In the genomic region with DNA sequence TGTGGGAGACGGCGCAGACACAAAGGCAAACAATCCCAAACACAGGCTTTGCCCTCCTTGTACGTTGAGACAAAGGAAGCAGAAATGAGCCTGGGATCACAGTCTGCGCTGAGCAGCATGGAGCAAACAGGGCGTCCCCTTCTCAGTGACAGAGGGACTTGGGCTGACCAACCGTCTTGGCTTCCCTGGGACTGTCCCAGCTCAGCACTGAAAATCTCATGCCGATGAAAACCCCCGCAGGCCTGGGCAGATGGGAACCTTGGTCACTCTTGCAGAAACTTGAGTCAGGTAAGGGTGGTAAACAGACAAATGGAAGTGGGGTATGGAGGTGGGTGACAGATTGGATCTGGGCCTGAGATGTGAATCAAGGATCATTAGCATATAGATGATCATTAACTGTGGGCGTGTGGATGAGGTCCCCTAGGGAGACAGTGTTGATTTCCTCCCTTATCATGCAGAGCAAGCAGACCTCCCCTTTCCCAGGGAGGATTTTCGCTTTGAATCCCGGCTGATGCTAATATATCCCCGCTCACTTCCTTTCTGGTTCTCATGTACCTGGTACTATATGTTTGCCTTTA, we compare ENCODE assay signal across 23 cellular contexts. TPM values are rescaled to one million over a fixed set of nuclear protein-coding genes. Genes with fewer than 3 reads are reported as not detected.
A peak's percentile ranks its signal among the peaks of the same experiment; 100 is the strongest.
DNase-seq lines count a peak whose midpoint lies in the region; ATAC-seq and TF ChIP-seq lines count a peak whose summit lies in the region.
"Had no signal": no experiment of that assay in that cellular context is flagged by ENCODE, and none has a peak within 500 bp of the region (broad histone marks: within the 10 kb centered on the region; RNA-seq: fewer than 3 reads in every experiment).

No MANE protein-coding gene starts in this region.

- ATAC-seq in body of pancreas, result peak; percentile 15
- ATAC-seq in HG03378 (IDR thresholded peaks at IDR 0.05; ENCODE audit: unreplicated experiment), result no peak
- no peak for ATAC-seq in GM18502 (IDR thresholded peaks at IDR 0.05; ENCODE audit: poor library complexity, unreplicated experiment)
- ATAC-seq: activated CD8-positive, alpha-beta memory T cell treated with anti-CD3 and anti-CD28 coated beads, Interleukin-2, amount 10 ng/mL, durations not matched to agents 7 days and 5 days; naive thymus-derived CD4-positive, alpha-beta T cell; pancreas; stimulated activated naive B cell treated with anti-CD40 and anti-IgM and Interleukin-4, amounts not matched to agents 10 μg/mL and 1 μg/mL and 100 μg/mL, for 72 hours; T-cell had no signal

- H3K27ac Mint-ChIP-seq in activated CD4-positive, alpha-beta memory T cell treated with anti-CD3 and anti-CD28 coated beads, Interleukin-2, amount 10 ng/mL, durations not matched to agents 7 days and 5 days, result no peak overlapping the region
- H3K27ac Mint-ChIP-seq: activated CD8-positive, alpha-beta memory T cell treated with anti-CD3 and anti-CD28 coated beads, Interleukin-2, amount 10 ng/mL, durations not matched to agents 7 days and 5 days; activated naive CD8-positive, alpha-beta T cell treated with anti-CD3 and anti-CD28 coated beads for 36 hours; activated T-helper 1 cell treated with anti-CD3 and anti-CD28 coated beads, Interleukin-12 subunit alpha, Interleukin-12 subunit beta, Interleukin-2, Interleukin-4 antibody, amounts not matched to agents 30 ng/mL and 10 ng/mL and 1 ng/mL, durations not matched to agents 14 hours and 24 hours and 36 hours; naive thymus-derived CD4-positive, alpha-beta T cell; stimulated activated naive B cell treated with anti-CD40 and anti-IgM and Interleukin-4, amounts not matched to agents 10 μg/mL and 1 μg/mL and 100 μg/mL, for 72 hours; T-cell had no signal

- WGBS in body of pancreas, 2 donors, result 65 to 66% methylated on average over 9 to 12 of the region's 12 CpGs

- no peaks in the 10 kb centered on the region for H3K4me1 ChIP-seq in body of pancreas
- H3K4me1 ChIP-seq: pancreas had no signal

- no peaks in the 10 kb centered on the region for H3K36me3 ChIP-seq in body of pancreas (replicated peaks in 1 of 2; ENCODE audit: insufficient read depth in 1 of 2, low read depth in 2 of 2)
- H3K36me3 ChIP-seq: pancreas, thoracic aorta had no signal

- H3K27me3 Mint-ChIP-seq in activated CD4-positive, alpha-beta memory T cell treated with anti-CD3 and anti-CD28 coated beads, Interleukin-2, amount 10 ng/mL, durations not matched to agents 7 days and 5 days, result peaks cover 13% of the 10 kb centered on the region
- H3K27me3 Mint-ChIP-seq: activated CD8-positive, alpha-beta memory T cell treated with anti-CD3 and anti-CD28 coated beads, Interleukin-2, amount 10 ng/mL, durations not matched to agents 7 days and 5 days had no signal

- DNase-seq in COLO668 (lab: John Stamatoyannopoulos, UW; ENCODE audit: unreplicated experiment) (peak; percentile 54), NCI-H146 (lab: John Stamatoyannopoulos, UW) (peak; percentile 69), body of pancreas (no peak), kidney tubule cell (ENCODE audit: low spot score) (peak; percentile 59), T1000 (lab: John Stamatoyannopoulos, UW) (no peak)
- DNase-seq in activated CD4-positive, alpha-beta memory T cell treated with anti-CD3 and anti-CD28 coated beads, Interleukin-2, amount 10 ng/mL, durations not matched to agents 7 days and 5 days, result no peak
- DNase-seq: activated CD4-positive, alpha-beta T cell treated with anti-CD3 and anti-CD28 coated beads for 48 hours; activated CD8-positive, alpha-beta memory T cell treated with anti-CD3 and anti-CD28 coated beads, Interleukin-2, amount 10 ng/mL, durations not matched to agents 7 days and 5 days; activated naive CD8-positive, alpha-beta T cell treated with anti-CD3 and anti-CD28 coated beads for 36 hours; C1 segment of cervical spinal cord; islet precursor cell; naive thymus-derived CD4-positive, alpha-beta T cell; NCI-H1930; pancreas; Right ventricle myocardium superior; stimulated activated naive B cell treated with anti-CD40 and anti-IgM and Interleukin-4, amounts not matched to agents 10 μg/mL and 1 μg/mL and 100 μg/mL, for 72 hours; T-cell had no signal

- H3K9me3 Mint-ChIP-seq in activated CD4-positive, alpha-beta memory T cell treated with anti-CD3 and anti-CD28 coated beads, Interleukin-2, amount 10 ng/mL, durations not matched to agents 7 days and 5 days, result no peaks in the 10 kb centered on the region
- H3K9me3 Mint-ChIP-seq: activated naive CD8-positive, alpha-beta T cell treated with anti-CD3 and anti-CD28 coated beads for 36 hours; activated T-helper 1 cell treated with anti-CD3 and anti-CD28 coated beads, Interleukin-12 subunit alpha, Interleukin-12 subunit beta, Interleukin-2, Interleukin-4 antibody, amounts not matched to agents 30 ng/mL and 10 ng/mL and 1 ng/mL, durations not matched to agents 14 hours and 24 hours and 36 hours; stimulated activated naive B cell treated with anti-CD40 and anti-IgM and Interleukin-4, amounts not matched to agents 10 μg/mL and 1 μg/mL and 100 μg/mL, for 72 hours; T-cell had no signal

- H3K9me3 ChIP-seq in body of pancreas, result no peaks in the 10 kb centered on the region
- H3K9me3 ChIP-seq: pancreas, thoracic aorta had no signal

- no peaks in the 10 kb centered on the region for H3K27me3 ChIP-seq in body of pancreas
- H3K27me3 ChIP-seq: pancreas had no signal

- intact Hi-C loops in body of pancreas (cut with DNase I), result no loop called here

- H3K4me1 Mint-ChIP-seq in activated CD4-positive, alpha-beta memory T cell treated with anti-CD3 and anti-CD28 coated beads, Interleukin-2, amount 10 ng/mL, durations not matched to agents 7 days and 5 days, result no peaks in the 10 kb centered on the region
- H3K4me1 Mint-ChIP-seq: activated CD8-positive, alpha-beta memory T cell treated with anti-CD3 and anti-CD28 coated beads, Interleukin-2, amount 10 ng/mL, durations not matched to agents 7 days and 5 days; activated naive CD8-positive, alpha-beta T cell treated with anti-CD3 and anti-CD28 coated beads for 36 hours; naive thymus-derived CD4-positive, alpha-beta T cell; T-cell had no signal

- no peak for TF ChIP-seq CTCF in body of pancreas (IDR thresholded peaks at IDR 0.05)

- H3K36me3 Mint-ChIP-seq in activated CD4-positive, alpha-beta memory T cell treated with anti-CD3 and anti-CD28 coated beads, Interleukin-2, amount 10 ng/mL, durations not matched to agents 7 days and 5 days (ENCODE audit: low read depth), result no peaks in the 10 kb centered on the region
- H3K36me3 Mint-ChIP-seq: activated CD8-positive, alpha-beta memory T cell treated with anti-CD3 and anti-CD28 coated beads, Interleukin-2, amount 10 ng/mL, durations not matched to agents 7 days and 5 days; activated naive CD8-positive, alpha-beta T cell treated with anti-CD3 and anti-CD28 coated beads for 36 hours; naive thymus-derived CD4-positive, alpha-beta T cell; stimulated activated naive B cell treated with anti-CD40 and anti-IgM and Interleukin-4, amounts not matched to agents 10 μg/mL and 1 μg/mL and 100 μg/mL, for 72 hours; T-cell had no signal

- no peak for TF ChIP-seq POLR2A in body of pancreas (IDR thresholded peaks at IDR 0.05)

- no peak overlapping the region for H3K4me3 Mint-ChIP-seq in activated CD4-positive, alpha-beta memory T cell treated with anti-CD3 and anti-CD28 coated beads, Interleukin-2, amount 10 ng/mL, durations not matched to agents 7 days and 5 days
- H3K4me3 Mint-ChIP-seq: activated CD8-positive, alpha-beta memory T cell treated with anti-CD3 and anti-CD28 coated beads, Interleukin-2, amount 10 ng/mL, durations not matched to agents 7 days and 5 days; activated naive CD8-positive, alpha-beta T cell treated with anti-CD3 and anti-CD28 coated beads for 36 hours; activated T-helper 1 cell treated with anti-CD3 and anti-CD28 coated beads, Interleukin-12 subunit alpha, Interleukin-12 subunit beta, Interleukin-2, Interleukin-4 antibody, amounts not matched to agents 30 ng/mL and 10 ng/mL and 1 ng/mL, durations not matched to agents 14 hours and 24 hours and 36 hours; naive thymus-derived CD4-positive, alpha-beta T cell; stimulated activated naive B cell treated with anti-CD40 and anti-IgM and Interleukin-4, amounts not matched to agents 10 μg/mL and 1 μg/mL and 100 μg/mL, for 72 hours; T-cell had no signal

- CTCF ChIA-PET in activated CD4-positive, alpha-beta memory T cell treated with anti-CD3 and anti-CD28 coated beads, Interleukin-2, amount 10 ng/mL, durations not matched to agents 7 days and 5 days (lab: Charles Lee), result no interaction called here

- no peak overlapping the region for H3K27ac ChIP-seq in body of pancreas
- H3K27ac ChIP-seq: coronary artery, KMS-11, pancreas, thoracic aorta had no signal

- H3K4me3 ChIP-seq in body of pancreas, result no peak overlapping the region
- H3K4me3 ChIP-seq: coronary artery, pancreas, thoracic aorta had no signal

- POLR2A ChIA-PET in activated CD4-positive, alpha-beta memory T cell treated with anti-CD3 and anti-CD28 coated beads, Interleukin-2, amount 10 ng/mL, durations not matched to agents 7 days and 5 days (lab: Charles Lee), result no interaction called here

RNA-seq across cellular contexts. Expression of gene SH3BP4, which starts 19.1 kb away (rescaled TPM):
- total RNA-seq in body of pancreas, result 10 to 100 TPM; 62.6 to 71.9 TPM
- total RNA-seq in activated CD4-positive, alpha-beta memory T cell treated with anti-CD3 and anti-CD28 coated beads, Interleukin-2, amount 10 ng/mL, durations not matched to agents 7 days and 5 days, result under 1 TPM in 1 of 2 experiments, not detected in 1; 0.08 TPM

Comparison
In these comparisons a context has a peak if more than half of its experiments do, and no peak if none do; other contexts are left out.
1. DNase-seq: peak in COLO668 (single experiment), NCI-H146 (single experiment) and kidney tubule cell (single experiment); none in body of pancreas (0 of 4), activated CD4-positive, alpha-beta memory T cell treated with anti-CD3 and anti-CD28 coated beads, Interleukin-2, amount 10 ng/mL, durations not matched to agents 7 days and 5 days (single experiment) and T1000 (single experiment).
2. RNA of gene SH3BP4, which starts 19.1 kb away (total RNA-seq): 62.6 to 71.9 TPM in body of pancreas; 0.08 TPM in activated CD4-positive, alpha-beta memory T cell treated with anti-CD3 and anti-CD28 coated beads, Interleukin-2, amount 10 ng/mL, durations not matched to agents 7 days and 5 days; every median in the first group is over 10 times any median in the second.